ENCODE assay signal across 9 cellular contexts in genomic region chr1:185581020-185581419, GRCh38.
"Had no signal": no experiment of that assay in that cellular context is flagged by ENCODE, and none has a peak within 500 bp of the region (broad histone marks: within the 10 kb centered on the region; RNA-seq: fewer than 3 reads in every experiment).

No MANE protein-coding gene starts in this region.

- DNase-seq: H9, HCEC 1CT, Karpas-422, KBM-7 had no signal

- H3K27ac ChIP-seq: KMS-11 had no signal

- ATAC-seq: GM23338 had no signal

- H3K4me3 ChIP-seq: GM23338 had no signal

- H3K9ac ChIP-seq: KMS-11 had no signal

- FAIRE-seq: H1, H54, HTR-8/SVneo had no signal

- H3K4me2 ChIP-seq: GM23338, KMS-11 had no signal

- H2AFZ ChIP-seq: GM23338 had no signal
